ENCODE assay signal across 8 cellular contexts in the genomic region with DNA sequence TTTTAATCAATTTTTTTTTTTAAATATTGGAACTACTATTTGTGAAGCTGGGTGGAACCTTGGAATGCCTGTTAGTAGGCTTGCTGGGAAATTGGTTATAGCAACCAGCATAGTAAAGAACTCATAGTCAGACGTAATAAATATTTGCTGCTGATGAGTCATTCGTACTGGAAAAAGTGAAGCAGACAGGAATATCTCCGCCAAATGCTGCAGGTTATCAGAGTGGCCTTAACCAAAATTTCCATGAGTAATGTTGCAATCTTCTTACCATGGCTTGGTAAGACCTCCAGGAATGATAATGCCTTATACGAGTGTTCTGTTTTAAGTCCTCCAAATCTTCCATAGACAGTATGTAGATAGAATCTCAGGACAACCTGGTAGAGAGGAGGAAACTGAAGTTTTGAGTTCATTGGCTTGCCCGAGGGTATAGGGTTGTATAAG. TPM values are rescaled to one million over a fixed set of nuclear protein-coding genes. Genes with fewer than 3 reads are reported as not detected.
DNase-seq lines count a peak whose midpoint lies in the region; ATAC-seq and TF ChIP-seq lines count a peak whose summit lies in the region.

No MANE protein-coding gene starts in this region.

- H3K4me1 ChIP-seq in SJSA1 (replicated peaks) (peaks cover 66% of the 10 kb centered on the region), rectal smooth muscle tissue (ENCODE audit: control insufficient read depth, insufficient read depth, low read length) (peaks cover 53% of the 10 kb centered on the region)

- TF ChIP-seq POLR2A in GM18505 (IDR thresholded peaks at IDR 0.05; ENCODE audit: borderline replicate concordance, extremely low read depth, insufficient read depth, insufficient read length) = no peak

- no peak for ATAC-seq in GM18505 (IDR thresholded peaks at IDR 0.05; ENCODE audit: unreplicated experiment)

- DNase-seq in EH (ENCODE audit: low read depth) (peak; percentile 95), SJSA1 (ENCODE audit: low read depth in 1 of 2, low spot score in 2 of 2) (peak; percentile 51 to 70), fibroblast of gingiva (ENCODE audit: low read depth) (peak; percentile 71), cerebellar nuclear complex (lab: John Stamatoyannopoulos, UW) (no peak)
- DNase-seq in stimulated activated CD4-positive, alpha-beta T cell treated with anti-CD3 and anti-CD28 coated beads, Interleukin-2, amount 100 ng/mL, for 24 hours = no peak
- DNase-seq in activated effector memory CD4-positive, alpha-beta T cell treated with Interleukin-2 at 50 U/mL for 16 hours = no peak

- H3K27ac ChIP-seq in SJSA1 (peak overlapping the region; percentile 93), rectal smooth muscle tissue (ENCODE audit: low read depth, low read length) (peak overlapping the region; percentile 55)

- no peak overlapping the region for H3K9ac ChIP-seq in rectal smooth muscle tissue (ENCODE audit: low read length)

- H3K4me3 ChIP-seq in SJSA1 = no peak overlapping the region
- H3K4me3 ChIP-seq in rectal smooth muscle tissue (ENCODE audit: low read length) = no peak overlapping the region

- peaks cover 3% of the 10 kb centered on the region; the same call in 1 of the 2 replicates for H3K36me3 ChIP-seq in SJSA1
- no peaks in the 10 kb centered on the region for H3K36me3 ChIP-seq in rectal smooth muscle tissue (ENCODE audit: control insufficient read depth, insufficient read depth, low read length)

- H3K9me3 ChIP-seq in SJSA1 (replicated peaks) = no peaks in the 10 kb centered on the region

- H3K27me3 ChIP-seq in SJSA1 (replicated peaks) = no peaks in the 10 kb centered on the region
- H3K27me3 ChIP-seq in rectal smooth muscle tissue (ENCODE audit: control insufficient read depth, insufficient read depth, low read length) = no peaks in the 10 kb centered on the region

RNA-seq across cellular contexts. Expression of gene MBNL2, which starts 34.2 kb away (rescaled TPM):
- 37.8 and 62.8 TPM in 2 replicates for total RNA-seq in SJSA1 (2014; rRNA removed; shearing (Covaris generic))

Comparison
In these comparisons a context has a peak if more than half of its experiments do, and no peak if none do; other contexts are left out.
1. DNase-seq: peak in EH (single experiment), SJSA1 (2 of 2) and fibroblast of gingiva (single experiment); none in cerebellar nuclear complex (0 of 2), stimulated activated CD4-positive, alpha-beta T cell treated with anti-CD3 and anti-CD28 coated beads, Interleukin-2, amount 100 ng/mL, for 24 hours (0 of 2) and activated effector memory CD4-positive, alpha-beta T cell treated with Interleukin-2 at 50 U/mL for 16 hours (single experiment).